Comparison of ENCODE assay signal across 16 cellular contexts in genomic region chr2:240170883-240171282, GRCh38. TPM values are rescaled to one million over a fixed set of nuclear protein-coding genes. Genes with fewer than 3 reads are reported as not detected.
A peak's percentile ranks its signal among the peaks of the same experiment; 100 is the strongest.
DNase-seq lines count a peak whose midpoint lies in the region; ATAC-seq and TF ChIP-seq lines count a peak whose summit lies in the region.
"Had no signal": no experiment of that assay in that cellular context is flagged by ENCODE, and none has a peak within 500 bp of the region (broad histone marks: within the 10 kb centered on the region; RNA-seq: fewer than 3 reads in every experiment).

No MANE protein-coding gene starts in this region.

- CTCF ChIA-PET in SK-N-SH (lab: Yijun Ruan, JAX), result interaction anchor here (3.9 kb wide), 1 partner anchor 27 kb away, joined by 12 read pairs; no protein-coding TSS in a partner anchor

- no peaks in the 10 kb centered on the region; a peak in 1 of 4 replicates for H3K4me1 ChIP-seq in SK-N-SH (ENCODE audit: control insufficient read depth in 1 of 2, insufficient read depth in 2 of 2, low read depth in 1 of 2, low read length in 1 of 2)
- H3K4me1 ChIP-seq in BE2C, result no peaks in the 10 kb centered on the region
- H3K4me1 ChIP-seq: BLaER1 treated with 17β-estradiol and CSF1 and Interleukin-3, amounts not matched to agents 10 nM and 100 nM had no signal

- no peaks in the 10 kb centered on the region for H3F3A ChIP-seq in SK-N-SH (replicated peaks; ENCODE audit: insufficient read depth)

- no peak for TF ChIP-seq EP300 in SK-N-SH (IDR thresholded peaks at IDR 0.05; ENCODE audit: borderline replicate concordance in 1 of 2, low read depth in 1 of 2, low read length in 1 of 2)

- no peaks in the 10 kb centered on the region for H3K79me2 ChIP-seq in SK-N-SH (ENCODE audit: insufficient read depth)

- H3K27ac Mint-ChIP-seq in chondrocyte (ENCODE audit: unreplicated experiment), result no peak overlapping the region
- H3K27ac Mint-ChIP-seq: CD4-positive, CD25-positive, alpha-beta regulatory T cell; IgD-negative memory B cell had no signal

- no peak overlapping the region for H3K9ac ChIP-seq in SK-N-SH
- H3K9ac ChIP-seq: BLaER1 treated with 17β-estradiol and CSF1 and Interleukin-3, amounts not matched to agents 10 nM and 100 nM; GM23248 had no signal

- 15% methylated on average over 3 of the region's 3 CpGs for WGBS in SK-N-SH (ENCODE audit: low lambda C conversion rate)

- ATAC-seq in SK-N-SH treated with all-trans-retinoic acid at 6 μM for 48 hours, result no peak
- ATAC-seq in GM21825 (IDR thresholded peaks at IDR 0.05; ENCODE audit: unreplicated experiment), result no peak

- no peaks in the 10 kb centered on the region for H3K4me1 Mint-ChIP-seq in chondrocyte (ENCODE audit: low read depth)
- H3K4me1 Mint-ChIP-seq: CD4-positive, CD25-positive, alpha-beta regulatory T cell; IgD-negative memory B cell had no signal

- peaks cover 3% of the 10 kb centered on the region for H3K9me3 Mint-ChIP-seq in chondrocyte (ENCODE audit: low read depth)
- H3K9me3 Mint-ChIP-seq: CD4-positive, CD25-positive, alpha-beta regulatory T cell had no signal

- no peak overlapping the region for H3K4me3 ChIP-seq in SK-N-SH (ENCODE audit: low read depth in 2 of 2, low read length in 1 of 2)
- H3K4me3 ChIP-seq in BE2C (ENCODE audit: low read depth, low read length), result no peak overlapping the region
- H3K4me3 ChIP-seq: BLaER1 treated with 17β-estradiol and CSF1 and Interleukin-3, amounts not matched to agents 10 nM and 100 nM; GM23248 had no signal

- H3K36me3 ChIP-seq in SK-N-SH (replicated peaks in 1 of 2; ENCODE audit: control insufficient read depth in 1 of 2, insufficient read depth in 2 of 2, low read length in 1 of 2) (no peaks in the 10 kb centered on the region), BE2C (no peaks in the 10 kb centered on the region)
- H3K36me3 ChIP-seq: BLaER1 treated with 17β-estradiol and CSF1 and Interleukin-3, amounts not matched to agents 10 nM and 100 nM had no signal

- no peak overlapping the region for H3K4me3 Mint-ChIP-seq in chondrocyte (ENCODE audit: unreplicated experiment)
- H3K4me3 Mint-ChIP-seq: CD4-positive, CD25-positive, alpha-beta regulatory T cell; IgD-negative memory B cell had no signal

- H3K27me3 ChIP-seq in SK-N-SH (ENCODE audit: insufficient read depth) (no peaks in the 10 kb centered on the region), BE2C (peaks cover 49% of the 10 kb centered on the region)
- H3K27me3 ChIP-seq: BLaER1 treated with 17β-estradiol and CSF1 and Interleukin-3, amounts not matched to agents 10 nM and 100 nM had no signal

- DNase-seq in SK-N-SH (no peak), chondrocyte (ENCODE audit: low spot score) (peak; percentile 37), posterior vena cava (ENCODE audit: low spot score) (peak; percentile 35), BE2C (no peak)
- DNase-seq in activated CD4-positive, alpha-beta T cell treated with anti-CD3 and anti-CD28 coated beads for 48 hours, result no peak
- DNase-seq: AML-193; Calu3; CD4-positive, CD25-positive, alpha-beta regulatory T cell; DMS 273 treated with DMSO at 0.1 percent for 48 hours; GM23248 had no signal

- H3K9me3 ChIP-seq in SK-N-SH, result no peaks in the 10 kb centered on the region
- no peaks in the 10 kb centered on the region for H3K9me3 ChIP-seq in BE2C

- TF ChIP-seq CTCF in SK-N-SH (IDR thresholded peaks at IDR 0.05) (no peak), chondrocyte (IDR thresholded peaks at IDR 0.05) (no peak), BE2C (IDR thresholded peaks at IDR 0.05; ENCODE audit: low read depth, low read length) (no peak)

- POLR2A ChIA-PET in SK-N-SH (lab: Yijun Ruan, JAX), result interaction anchor here (0.5 kb wide), 1 partner anchor 61 kb away, joined by 4 read pairs; no protein-coding TSS in a partner anchor

- no peak overlapping the region for H2AFZ ChIP-seq in SK-N-SH (ENCODE audit: low read depth)
- H2AFZ ChIP-seq: GM23248 had no signal

- TF ChIP-seq RAD21 in SK-N-SH (IDR thresholded peaks at IDR 0.05; ENCODE audit: low read length), result no peak

- intact Hi-C loops in posterior vena cava (cut with DNase I), result no loop called here

- no peak overlapping the region for H3K27ac ChIP-seq in SK-N-SH (ENCODE audit: low read depth in 2 of 2, low read length in 1 of 2)
- H3K27ac ChIP-seq: 22Rv1; BLaER1 treated with 17β-estradiol and CSF1 and Interleukin-3, amounts not matched to agents 10 nM and 100 nM; GM23248 had no signal

- no peaks in the 10 kb centered on the region for H4K20me1 ChIP-seq in SK-N-SH (ENCODE audit: insufficient read depth)
- H4K20me1 ChIP-seq: BLaER1 treated with 17β-estradiol and CSF1 and Interleukin-3, amounts not matched to agents 10 nM and 100 nM had no signal

- peaks cover 40% of the 10 kb centered on the region for H3K27me3 Mint-ChIP-seq in chondrocyte (ENCODE audit: low read depth)

- H3K9me2 ChIP-seq in SK-N-SH, result no peaks in the 10 kb centered on the region

- H3K36me3 Mint-ChIP-seq in chondrocyte (ENCODE audit: low read depth), result peaks cover 3% of the 10 kb centered on the region
- H3K36me3 Mint-ChIP-seq: CD4-positive, CD25-positive, alpha-beta regulatory T cell; IgD-negative memory B cell had no signal

- H3K4me2 ChIP-seq in SK-N-SH, result no peak overlapping the region
- H3K4me2 ChIP-seq: BLaER1 treated with 17β-estradiol and CSF1 and Interleukin-3, amounts not matched to agents 10 nM and 100 nM had no signal

TF ChIP-seq in SK-N-SH treated with all-trans-retinoic acid at 6 μM for 48 hours, 23 proteins besides CTCF, POLR2A, EP300 and RAD21:
- TF ChIP-seq POU6F1 (CRISPR knock-in tag; IDR thresholded peaks at IDR 0.05; ENCODE audit: borderline replicate concordance, low read depth) (no peak), ISL1 (CRISPR knock-in tag; IDR thresholded peaks at IDR 0.05) (peak; percentile 70; the same call in 1 of the 2 replicates), PPARA (CRISPR knock-in tag; IDR thresholded peaks at IDR 0.05; ENCODE audit: borderline replicate concordance) (no peak), ZC3H10 (CRISPR knock-in tag; IDR thresholded peaks at IDR 0.05) (no peak)

TF ChIP-seq in SK-N-SH, 30 proteins besides CTCF, POLR2A, EP300 and RAD21:
- TF ChIP-seq FOXJ3 (CRISPR knock-in tag; IDR thresholded peaks at IDR 0.05), result no peak
- TF ChIP-seq JUND (IDR thresholded peaks at IDR 0.05), result no peak
- no peak for TF ChIP-seq SIN3A (IDR thresholded peaks at IDR 0.05; ENCODE audit: borderline replicate concordance, low read depth, low read length)
- no peak for TF ChIP-seq RFX5 (IDR thresholded peaks at IDR 0.05; ENCODE audit: low read length)
- no peak for TF ChIP-seq FOSL2 (IDR thresholded peaks at IDR 0.05; ENCODE audit: borderline replicate concordance, low read depth)
- no peak for TF ChIP-seq POLR2AphosphoS5 (IDR thresholded peaks at IDR 0.05; ENCODE audit: low read depth, low read length)
- TF ChIP-seq, protein P1, sequence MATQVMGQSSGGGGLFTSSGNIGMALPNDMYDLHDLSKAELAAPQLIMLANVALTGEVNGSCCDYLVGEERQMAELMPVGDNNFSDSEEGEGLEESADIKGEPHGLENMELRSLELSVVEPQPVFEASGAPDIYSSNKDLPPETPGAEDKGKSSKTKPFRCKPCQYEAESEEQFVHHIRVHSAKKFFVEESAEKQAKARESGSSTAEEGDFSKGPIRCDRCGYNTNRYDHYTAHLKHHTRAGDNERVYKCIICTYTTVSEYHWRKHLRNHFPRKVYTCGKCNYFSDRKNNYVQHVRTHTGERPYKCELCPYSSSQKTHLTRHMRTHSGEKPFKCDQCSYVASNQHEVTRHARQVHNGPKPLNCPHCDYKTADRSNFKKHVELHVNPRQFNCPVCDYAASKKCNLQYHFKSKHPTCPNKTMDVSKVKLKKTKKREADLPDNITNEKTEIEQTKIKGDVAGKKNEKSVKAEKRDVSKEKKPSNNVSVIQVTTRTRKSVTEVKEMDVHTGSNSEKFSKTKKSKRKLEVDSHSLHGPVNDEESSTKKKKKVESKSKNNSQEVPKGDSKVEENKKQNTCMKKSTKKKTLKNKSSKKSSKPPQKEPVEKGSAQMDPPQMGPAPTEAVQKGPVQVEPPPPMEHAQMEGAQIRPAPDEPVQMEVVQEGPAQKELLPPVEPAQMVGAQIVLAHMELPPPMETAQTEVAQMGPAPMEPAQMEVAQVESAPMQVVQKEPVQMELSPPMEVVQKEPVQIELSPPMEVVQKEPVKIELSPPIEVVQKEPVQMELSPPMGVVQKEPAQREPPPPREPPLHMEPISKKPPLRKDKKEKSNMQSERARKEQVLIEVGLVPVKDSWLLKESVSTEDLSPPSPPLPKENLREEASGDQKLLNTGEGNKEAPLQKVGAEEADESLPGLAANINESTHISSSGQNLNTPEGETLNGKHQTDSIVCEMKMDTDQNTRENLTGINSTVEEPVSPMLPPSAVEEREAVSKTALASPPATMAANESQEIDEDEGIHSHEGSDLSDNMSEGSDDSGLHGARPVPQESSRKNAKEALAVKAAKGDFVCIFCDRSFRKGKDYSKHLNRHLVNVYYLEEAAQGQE (IDR thresholded peaks at IDR 0.05; ENCODE audit: low read depth, low read length), result no peak
- no peak for TF ChIP-seq RCOR1 (IDR thresholded peaks at IDR 0.05; ENCODE audit: low read length)
- TF ChIP-seq YY1 (IDR thresholded peaks at IDR 0.05; ENCODE audit: low read depth), result no peak

RNA-seq across cellular contexts. Expression of gene OTOS, which starts 30.4 kb away (rescaled TPM):
- not detected in 2 replicates for polyA plus RNA-seq in SK-N-SH (2012; rRNA removed)
- not detected in 2 replicates for polyA plus RNA-seq in SK-N-SH (2012; cell fraction: cytosol; rRNA removed)
- polyA plus RNA-seq in SK-N-SH (2012; cell fraction: nucleus; rRNA removed), result not detected in 2 replicates
- not detected in 3 replicates for total RNA-seq in chondrocyte
- not detected for total RNA-seq in posterior vena cava
- polyA plus RNA-seq in BE2C (2012; ENCODE audit: insufficient read depth, insufficient read length, low read depth), result not detected
- total RNA-seq: Calu3; CD4-positive, CD25-positive, alpha-beta regulatory T cell; GM23248; HT-29 had no signal
- polyA plus RNA-seq: CD4-positive, CD25-positive, alpha-beta regulatory T cell; GM23248; IgD-negative memory B cell had no signal

RNA-seq across cellular contexts. Expression of gene COPS9, which starts 34.8 kb away (rescaled TPM):
- polyA plus RNA-seq in SK-N-SH (2012; rRNA removed), result 511 and 717 TPM in 2 replicates
- polyA plus RNA-seq in SK-N-SH (2012; cell fraction: cytosol; rRNA removed), result 598 and 644 TPM in 2 replicates
- 162 and 319 TPM in 2 replicates for polyA plus RNA-seq in SK-N-SH (2012; cell fraction: nucleus; rRNA removed)
- total RNA-seq in chondrocyte (139 to 162 TPM (median 140 TPM) in 3 replicates), posterior vena cava (100 to 1,000 TPM in 1 of 2 donors, 10 to 100 TPM in 1; 93.3 to 127 TPM)
- 395 TPM for polyA plus RNA-seq in BE2C (2012; ENCODE audit: insufficient read depth, insufficient read length, low read depth)

Comparison
In these comparisons a context has a peak if more than half of its experiments do, and no peak if none do; other contexts are left out.
1. DNase-seq: peak in chondrocyte (single experiment) and posterior vena cava (single experiment); none in SK-N-SH (single experiment), BE2C (single experiment) and activated CD4-positive, alpha-beta T cell treated with anti-CD3 and anti-CD28 coated beads for 48 hours (single experiment).